ENCODE assay signal across 12 cellular contexts in genomic region chr14:52279405-52279804, GRCh38. TPM values are rescaled to one million over a fixed set of nuclear protein-coding genes. Genes with fewer than 3 reads are reported as not detected.
A peak's percentile ranks its signal among the peaks of the same experiment; 100 is the strongest.
DNase-seq lines count a peak whose midpoint lies in the region; ATAC-seq, FAIRE-seq and TF ChIP-seq lines count a peak whose summit lies in the region.
"Had no signal": no experiment of that assay in that cellular context is flagged by ENCODE, and none has a peak within 500 bp of the region (broad histone marks: within the 10 kb centered on the region; RNA-seq: fewer than 3 reads in every experiment).

No MANE protein-coding gene starts in this region.

- H2AFZ ChIP-seq in hepatocyte = no peak overlapping the region

- 60% methylated on average over 3 of the region's 3 CpGs for WGBS in hepatocyte (ENCODE audit: low lambda C conversion rate, missing lambda C conversion rate)

- H3K9me2 ChIP-seq in hepatocyte (replicated peaks; ENCODE audit: insufficient read depth) = no peaks in the 10 kb centered on the region

- H3K79me2 ChIP-seq in hepatocyte = no peaks in the 10 kb centered on the region

- DNase-seq in GF-D8 (lab: John Stamatoyannopoulos, UW) (peak; percentile 21), NB4 (ENCODE audit: low read depth) (peak; percentile 74), bronchial epithelial cell (ENCODE audit: low read depth) (peak; percentile 58), SW480 (ENCODE audit: low spot score) (no peak), hepatocyte (ENCODE audit: low spot score) (no peak), midbrain (lab: John Stamatoyannopoulos, UW) (no peak)
- DNase-seq: NCI-H510A treated with DMSO at 0.1 percent for 48 hours, pancreas, tibial artery had no signal

- no peak overlapping the region for H3K4me2 ChIP-seq in hepatocyte

- no peaks in the 10 kb centered on the region for H3K36me3 ChIP-seq in bronchial epithelial cell (ENCODE audit: control insufficient read depth, insufficient read depth, low read length)
- peaks cover 10% of the 10 kb centered on the region for H3K36me3 ChIP-seq in neutrophil
- H3K36me3 ChIP-seq in hepatocyte (replicated peaks; ENCODE audit: insufficient read depth, low read depth) = no peaks in the 10 kb centered on the region
- H3K36me3 ChIP-seq: pancreas, tibial artery had no signal

- H3K9me3 ChIP-seq in neutrophil = no peaks in the 10 kb centered on the region
- no peaks in the 10 kb centered on the region for H3K9me3 ChIP-seq in hepatocyte (ENCODE audit: low read depth)
- H3K9me3 ChIP-seq: pancreas, tibial artery had no signal

- H3K27ac ChIP-seq in neutrophil = peak overlapping the region; percentile 57
- no peak overlapping the region for H3K27ac ChIP-seq in hepatocyte
- H3K27ac ChIP-seq: pancreas, tibial artery had no signal

- TF ChIP-seq CTCF in NB4 (IDR thresholded peaks at IDR 0.05; ENCODE audit: low read depth, low read length) = no peak
- TF ChIP-seq CTCF in bronchial epithelial cell (IDR thresholded peaks at IDR 0.05; ENCODE audit: insufficient read depth, low read length, severe bottlenecking) = no peak
- TF ChIP-seq CTCF in neutrophil (IDR thresholded peaks at IDR 0.05) = no peak
- no peak for TF ChIP-seq CTCF in hepatocyte (IDR thresholded peaks at IDR 0.05; ENCODE audit: poor library complexity)

- H3K27me3 ChIP-seq in bronchial epithelial cell (ENCODE audit: control insufficient read depth, insufficient read depth, low read length) = peaks cover 3% of the 10 kb centered on the region
- H3K27me3 ChIP-seq in neutrophil = no peaks in the 10 kb centered on the region
- H3K27me3 ChIP-seq in hepatocyte = no peaks in the 10 kb centered on the region
- H3K27me3 ChIP-seq: pancreas, tibial artery had no signal

- TF ChIP-seq POLR2A in NB4 (IDR thresholded peaks at IDR 0.05; ENCODE audit: extremely low read depth, insufficient read length) = no peak

- no peak for FAIRE-seq in bronchial epithelial cell (lab: Jason Lieb, UNC)
- FAIRE-seq: endothelial cell of umbilical vein, pancreas had no signal

- H3K4me1 ChIP-seq in neutrophil (ENCODE audit: control insufficient read depth in 1 of 2, insufficient read depth in 1 of 2, low read depth in 1 of 2, low read length in 1 of 2) (peaks cover 20% of the 10 kb centered on the region in 2 experiments), hepatocyte (ENCODE audit: insufficient read depth) (no peaks in the 10 kb centered on the region)
- H3K4me1 ChIP-seq: pancreas, tibial artery had no signal

- H4K20me1 ChIP-seq in hepatocyte (ENCODE audit: insufficient read depth, poor library complexity, severe bottlenecking) = no peaks in the 10 kb centered on the region

- no peak for ATAC-seq in GM18498 (IDR thresholded peaks at IDR 0.05; ENCODE audit: unreplicated experiment)
- ATAC-seq: pancreas had no signal

- H3K4me3 ChIP-seq in NB4 (ENCODE audit: low read depth, low read length) = no peak overlapping the region
- H3K4me3 ChIP-seq in bronchial epithelial cell (ENCODE audit: low read depth, low read length) = no peak overlapping the region
- H3K4me3 ChIP-seq in neutrophil (ENCODE audit: low read depth in 1 of 2, low read length in 1 of 2) = no peak overlapping the region
- H3K4me3 ChIP-seq in hepatocyte = no peak overlapping the region
- H3K4me3 ChIP-seq: pancreas, tibial artery had no signal

RNA-seq across cellular contexts. Expression of gene PTGDR, which starts 11.9 kb away (rescaled TPM):
- not detected in 2 replicates for total RNA-seq in bronchial epithelial cell
- total RNA-seq in hepatocyte = 2.5 and 3.1 TPM in 2 replicates
- polyA plus RNA-seq in hepatocyte = 2.2 and 3.5 TPM in 2 replicates
- total RNA-seq: endothelial cell of umbilical vein had no signal
- polyA plus RNA-seq: endothelial cell of umbilical vein had no signal

RNA-seq across cellular contexts. Expression of gene PTGER2, which starts 34.7 kb away (rescaled TPM):
- under 0.01 TPM in 1 of 2 replicates, not detected in the other for total RNA-seq in bronchial epithelial cell
- total RNA-seq in hepatocyte = 18.5 and 18.7 TPM in 2 replicates
- polyA plus RNA-seq in hepatocyte = 43.0 and 49.3 TPM in 2 replicates
- total RNA-seq: endothelial cell of umbilical vein had no signal
- polyA plus RNA-seq: endothelial cell of umbilical vein had no signal

Comparison
In these comparisons a context has a peak if more than half of its experiments do, and no peak if none do; other contexts are left out.
1. DNase-seq: peak in GF-D8 (single experiment), NB4 (single experiment) and bronchial epithelial cell (single experiment); none in SW480 (single experiment), hepatocyte (single experiment) and midbrain (single experiment).
2. RNA of gene PTGER2, which starts 34.7 kb away (total RNA-seq): 18.5 to 18.7 TPM in hepatocyte; under 0.01 TPM in bronchial epithelial cell; every median in the first group is over 10 times any median in the second.